In genomic region chr11:68471360-68472340, GRCh38 we compare ENCODE assay signal across 8 cellular contexts. TPM values are rescaled to one million over a fixed set of nuclear protein-coding genes. Genes with fewer than 3 reads are reported as not detected.
DNase-seq lines count a peak whose midpoint lies in the region; ATAC-seq and TF ChIP-seq lines count a peak whose summit lies in the region.

No MANE protein-coding gene starts in this region.

- peaks cover 58% of the 10 kb centered on the region for H3K4me1 ChIP-seq in Loucy (ENCODE audit: insufficient read depth, low read length, poor library complexity, severe bottlenecking)
- peaks cover 30 to 31% of the 10 kb centered on the region in 2 donors for H3K4me1 ChIP-seq in lung (ENCODE audit: control insufficient read depth in 2 of 2, insufficient read depth in 2 of 2, low read length in 2 of 2)
- H3K4me1 ChIP-seq in hepatocyte (ENCODE audit: insufficient read depth): peaks cover 17% of the 10 kb centered on the region

- DNase-seq in AG10803 (ENCODE audit: low read depth) (peak; percentile 63), lung (ENCODE audit: low spot score) (no peak), DMS 273 (lab: John Stamatoyannopoulos, UW; ENCODE audit: unreplicated experiment) (no peak), mucosa of gallbladder (ENCODE audit: low spot score) (no peak), cortex of kidney (lab: John Stamatoyannopoulos, UW) (no peak), hepatocyte (ENCODE audit: low spot score) (no peak)
- DNase-seq in activated T-cell treated with anti-CD3 and anti-CD28 coated beads, Interleukin-2, amount 50 U/mL, for 4 hours: peak; percentile 24

- TF ChIP-seq CTCF in AG10803 (conservative IDR thresholded peaks at IDR 0.05; ENCODE audit: low read length): no peak
- TF ChIP-seq CTCF in Loucy (conservative IDR thresholded peaks at IDR 0.05; ENCODE audit: low read length): no peak
- no peak for TF ChIP-seq CTCF in lung (IDR thresholded peaks at IDR 0.05; ENCODE audit: control extremely low read depth, extremely low read depth)
- TF ChIP-seq CTCF in hepatocyte (IDR thresholded peaks at IDR 0.05; ENCODE audit: poor library complexity): no peak

- H3K9me2 ChIP-seq in Loucy (replicated peaks; ENCODE audit: low read depth, low read length) (no peaks in the 10 kb centered on the region), hepatocyte (replicated peaks; ENCODE audit: insufficient read depth) (no peaks in the 10 kb centered on the region)

- H3K4me3 Mint-ChIP-seq in activated T-cell treated with anti-CD3 and anti-CD28 coated beads, Interleukin-2, amount 50 U/mL, for 4 hours: peak overlapping the region; percentile 67

- H4K20me1 ChIP-seq in Loucy (ENCODE audit: insufficient read depth, low read length, poor library complexity, severe bottlenecking): peaks cover 83% of the 10 kb centered on the region
- peaks cover 84% of the 10 kb centered on the region for H4K20me1 ChIP-seq in hepatocyte (ENCODE audit: insufficient read depth, poor library complexity, severe bottlenecking)

- H3K27me3 ChIP-seq in Loucy (ENCODE audit: insufficient read depth, low read length, poor library complexity, severe bottlenecking): no peaks in the 10 kb centered on the region
- no peaks in the 10 kb centered on the region for H3K27me3 ChIP-seq in lung (ENCODE audit: control insufficient read depth, insufficient read depth)
- H3K27me3 ChIP-seq in hepatocyte: no peaks in the 10 kb centered on the region

- peaks cover 29% of the 10 kb centered on the region for H3K36me3 Mint-ChIP-seq in activated T-cell treated with anti-CD3 and anti-CD28 coated beads, Interleukin-2, amount 50 U/mL, for 4 hours (ENCODE audit: insufficient read depth)

- no peaks in the 10 kb centered on the region for H3K27me3 Mint-ChIP-seq in activated T-cell treated with anti-CD3 and anti-CD28 coated beads, Interleukin-2, amount 50 U/mL, for 4 hours (ENCODE audit: low read depth)

- H3F3A ChIP-seq in Loucy (ENCODE audit: low read depth): peaks cover 6% of the 10 kb centered on the region; the same call in 1 of the 2 replicates

- peaks cover 77% of the 10 kb centered on the region for H3K4me1 Mint-ChIP-seq in activated T-cell treated with anti-CD3 and anti-CD28 coated beads, Interleukin-2, amount 50 U/mL, for 4 hours (ENCODE audit: low read depth)

- H3K4me2 ChIP-seq in Loucy (ENCODE audit: low read depth, low read length, poor library complexity, severe bottlenecking) (peak overlapping the region; percentile 84), hepatocyte (no peak overlapping the region)

- peaks cover 7% of the 10 kb centered on the region; the same call in 1 of the 2 replicates for H3K36me3 ChIP-seq in Loucy (ENCODE audit: insufficient read depth, low read length)
- H3K36me3 ChIP-seq in lung (ENCODE audit: control insufficient read depth in 2 of 2, insufficient read depth in 2 of 2, low read length in 2 of 2): no peaks in the 10 kb centered on the region
- no peaks in the 10 kb centered on the region for H3K36me3 ChIP-seq in hepatocyte (replicated peaks; ENCODE audit: insufficient read depth, low read depth)

- no peaks in the 10 kb centered on the region for H3K9me3 Mint-ChIP-seq in activated T-cell treated with anti-CD3 and anti-CD28 coated beads, Interleukin-2, amount 50 U/mL, for 4 hours

- 64 to 77% methylated on average over 17 of the region's 17 CpGs for WGBS in lung, 2 donors
- 91% methylated on average over 17 of the region's 17 CpGs for WGBS in hepatocyte (ENCODE audit: low lambda C conversion rate, missing lambda C conversion rate)

- H3K9me3 ChIP-seq in Loucy (ENCODE audit: insufficient read depth, low read depth, low read length): no peaks in the 10 kb centered on the region
- H3K9me3 ChIP-seq in lung (ENCODE audit: control insufficient read depth in 2 of 2, insufficient read depth in 1 of 2, low read length in 1 of 2): no peaks in the 10 kb centered on the region
- H3K9me3 ChIP-seq in hepatocyte (ENCODE audit: low read depth): no peaks in the 10 kb centered on the region

- no peak overlapping the region for H3K9ac ChIP-seq in Loucy (ENCODE audit: low read depth, low read length, poor library complexity, severe bottlenecking)

- H2AFZ ChIP-seq in Loucy (ENCODE audit: low read length) (no peak overlapping the region), hepatocyte (no peak overlapping the region)

- ATAC-seq in activated T-cell treated with anti-CD3 and anti-CD28 coated beads, Interleukin-2, amount 50 U/mL, for 4 hours: peak; percentile 78 to 80
- ATAC-seq in lung (ENCODE audit: insufficient read depth, low FRiP score): peak; percentile 15

- H3K27ac ChIP-seq in lung (ENCODE audit: low read depth in 1 of 2, low read length in 1 of 2) (no peak overlapping the region), hepatocyte (no peak overlapping the region)

- H3K79me2 ChIP-seq in Loucy (ENCODE audit: insufficient read depth, low read length) (peaks cover 92% of the 10 kb centered on the region), hepatocyte (peaks cover 92% of the 10 kb centered on the region)

- H3K4me3 ChIP-seq in AG10803 (ENCODE audit: low read length) (no peak overlapping the region), Loucy (ENCODE audit: low read length, poor library complexity, severe bottlenecking) (peak overlapping the region; percentile 48), lung (no peak overlapping the region), hepatocyte (no peak overlapping the region)

RNA-seq across cellular contexts. Expression of gene PPP6R3, which starts 11.1 kb away (rescaled TPM):
- 100 to 1,000 TPM; 126 to 129 (median 128) TPM for total RNA-seq in activated T-cell treated with anti-CD3 and anti-CD28 coated beads, Interleukin-2, amount 50 U/mL, for 4 hours
- total RNA-seq in lung (100 to 1,000 TPM in 1 of 2 donors, 10 to 100 TPM in 1; 87.4 to 217 TPM), mucosa of gallbladder (114 TPM), hepatocyte (108 and 126 TPM in 2 replicates)
- polyA plus RNA-seq in lung (10 to 100 TPM; 28.5 to 34.0 TPM), hepatocyte (31.5 and 57.3 TPM in 2 replicates)

Comparison
In these comparisons a context has a peak if more than half of its experiments do, and no peak if none do; other contexts are left out.
1. DNase-seq: peak in AG10803 (single experiment) and activated T-cell treated with anti-CD3 and anti-CD28 coated beads, Interleukin-2, amount 50 U/mL, for 4 hours (single experiment); none in lung (single experiment), DMS 273 (single experiment), mucosa of gallbladder (single experiment), cortex of kidney (single experiment) and hepatocyte (single experiment).